Comparison of ENCODE assay signal across 8 cellular contexts in the genomic region with DNA sequence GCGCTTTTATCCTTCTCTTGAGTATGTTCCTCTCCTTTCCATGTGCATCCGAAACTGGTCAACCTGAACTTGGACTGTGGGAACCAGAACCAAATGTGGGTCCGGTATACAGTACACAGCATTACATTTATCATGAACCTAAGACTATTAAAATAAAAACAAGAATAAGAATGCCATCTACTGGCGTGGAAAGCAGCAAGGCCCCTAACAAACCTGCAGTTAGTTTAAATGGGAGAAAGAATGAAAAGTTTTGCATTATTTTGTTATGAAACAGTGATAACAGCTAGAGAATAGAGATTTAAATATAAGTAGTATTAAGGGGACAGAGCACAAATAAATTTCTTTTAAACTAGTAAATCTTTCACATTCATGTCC.
DNase-seq lines count a peak whose midpoint lies in the region; ATAC-seq and TF ChIP-seq lines count a peak whose summit lies in the region.

No MANE protein-coding gene starts in this region.

- peak; percentile 19 to 24 for TF ChIP-seq RAD21 in liver (IDR thresholded peaks at IDR 0.05)

- peak; percentile 48 for ATAC-seq in GM21723 (IDR thresholded peaks at IDR 0.05; ENCODE audit: unreplicated experiment)
- no peak for ATAC-seq in HG02571 (IDR thresholded peaks at IDR 0.05; ENCODE audit: unreplicated experiment)

- no peaks in the 10 kb centered on the region for H3K27me3 ChIP-seq in liver (ENCODE audit: control insufficient read depth in 4 of 4, insufficient read depth in 4 of 4, low read length in 3 of 4)
- H3K27me3 ChIP-seq in prostate gland (replicated peaks; ENCODE audit: insufficient read depth): no peaks in the 10 kb centered on the region

- no peak for TF ChIP-seq CTCF in liver (IDR thresholded peaks at IDR 0.05; ENCODE audit: low read depth, low read length, missing input control)
- no peak for TF ChIP-seq CTCF in prostate gland (IDR thresholded peaks at IDR 0.05)

- no peak overlapping the region for H3K9ac ChIP-seq in liver (ENCODE audit: low read depth in 1 of 2, low read length in 2 of 2)

- H3K9me3 ChIP-seq in liver (ENCODE audit: control insufficient read depth in 4 of 4, low read length in 3 of 4) (no peaks in the 10 kb centered on the region), prostate gland (no peaks in the 10 kb centered on the region)

- TF ChIP-seq POLR2A in prostate gland (IDR thresholded peaks at IDR 0.05): no peak

- H3K36me3 ChIP-seq in liver (ENCODE audit: control insufficient read depth in 4 of 4, insufficient read depth in 3 of 4, low read depth in 1 of 4, low read length in 3 of 4) (no peaks in the 10 kb centered on the region), prostate gland (no peaks in the 10 kb centered on the region)

- intact Hi-C loops in prostate gland (cut with DNase I): no loop called here

- H3K27ac ChIP-seq in liver (ENCODE audit: low read depth in 1 of 2, low read length in 2 of 2) (no peak overlapping the region), prostate gland (no peak overlapping the region)

- WGBS in liver: 84% methylated on average over 4 of the region's 4 CpGs
- WGBS in prostate gland: 75% methylated on average over 4 of the region's 4 CpGs

- DNase-seq in NCI-H1417 (lab: John Stamatoyannopoulos, UW) (peak in 2 of 3 experiments; percentile 17 to 55), NCI-H1417 treated with DMSO at 0.1 percent for 48 hours (lab: John Stamatoyannopoulos, UW) (no peak), NAMALWA (ENCODE audit: low spot score) (peak; percentile 40), AG08396 (ENCODE audit: low spot score) (no peak), prostate gland (ENCODE audit: low spot score) (no peak)

- H3K4me1 ChIP-seq in liver (ENCODE audit: control insufficient read depth in 4 of 4, insufficient read depth in 4 of 4, low read length in 3 of 4) (no peaks in the 10 kb centered on the region), prostate gland (replicated peaks) (no peaks in the 10 kb centered on the region)

- H3K4me3 ChIP-seq in liver (ENCODE audit: low read depth in 1 of 3, low read length in 3 of 3) (no peak overlapping the region), prostate gland (no peak overlapping the region)

TF ChIP-seq in liver, 16 proteins besides CTCF, POLR2A, EP300 and RAD21:
- TF ChIP-seq HNF4A (conservative IDR thresholded peaks at IDR 0.05) (no peak), RXRA (IDR thresholded peaks at IDR 0.05) (no peak)
- TF ChIP-seq, protein P1, sequence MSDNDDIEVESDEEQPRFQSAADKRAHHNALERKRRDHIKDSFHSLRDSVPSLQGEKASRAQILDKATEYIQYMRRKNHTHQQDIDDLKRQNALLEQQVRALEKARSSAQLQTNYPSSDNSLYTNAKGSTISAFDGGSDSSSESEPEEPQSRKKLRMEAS (IDR thresholded peaks at IDR 0.05): no peak

Comparison
In these comparisons a context has a peak if more than half of its experiments do, and no peak if none do; other contexts are left out.
1. DNase-seq: peak in NCI-H1417 (2 of 3) and NAMALWA (single experiment); none in NCI-H1417 treated with DMSO at 0.1 percent for 48 hours (single experiment), AG08396 (single experiment) and prostate gland (single experiment).